ENCODE assay signal across 1 cellular context in genomic region chr14:90277581-90278198, GRCh38.
TF ChIP-seq lines count a peak whose summit lies in the region.

No MANE protein-coding gene starts in this region.

TF ChIP-seq in HepG2, 621 proteins besides CTCF, POLR2A, EP300 and RAD21:
- TF ChIP-seq POLR2G (IDR thresholded peaks at IDR 0.05; ENCODE audit: low read depth, low read length): no peak
- no peak for TF ChIP-seq ZNF18 (CRISPR knock-in tag; IDR thresholded peaks at IDR 0.05; ENCODE audit: insufficient replicate concordance)
- no peak for TF ChIP-seq CENPT (CRISPR knock-in tag; IDR thresholded peaks at IDR 0.05; ENCODE audit: low read depth)
- TF ChIP-seq PHF5A (CRISPR knock-in tag; IDR thresholded peaks at IDR 0.05; ENCODE audit: low read depth, unreplicated experiment): no peak
